ENCODE assay signal across 8 cellular contexts in the genomic region with DNA sequence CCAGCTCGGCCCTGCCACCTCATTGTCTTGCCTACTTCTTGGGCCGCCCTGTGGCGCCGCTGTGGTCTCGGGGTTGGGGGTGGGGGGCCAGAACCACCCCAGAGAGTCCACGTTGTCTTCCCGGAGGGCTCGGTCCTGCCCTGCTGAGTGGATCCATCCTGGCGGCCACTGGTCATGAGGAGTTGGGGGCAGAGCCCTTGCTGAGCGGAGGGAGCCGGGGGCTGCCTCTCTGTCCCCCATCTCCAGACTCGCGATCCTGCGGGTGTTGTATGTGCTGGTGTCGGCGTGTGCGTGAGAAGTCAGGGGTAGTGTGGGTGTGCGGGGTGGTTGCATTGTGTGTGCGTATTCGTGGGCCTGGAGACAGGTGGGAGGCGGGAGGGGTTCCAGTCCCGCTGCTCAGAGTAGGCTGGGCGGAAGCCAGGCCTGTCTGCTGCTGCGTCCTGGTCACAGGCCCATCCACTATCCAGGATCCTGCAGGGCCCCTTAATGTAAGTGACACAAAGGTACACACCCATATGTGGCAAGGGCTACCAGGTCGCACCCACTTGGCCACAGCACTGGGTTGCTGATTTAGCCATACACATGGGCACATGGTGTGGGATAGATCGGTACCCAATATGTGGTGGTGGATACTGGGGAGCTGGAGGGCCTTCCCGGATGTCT. TPM values are rescaled to one million over a fixed set of nuclear protein-coding genes. Genes with fewer than 3 reads are reported as not detected.
DNase-seq lines count a peak whose midpoint lies in the region; ATAC-seq and TF ChIP-seq lines count a peak whose summit lies in the region.

No MANE protein-coding gene starts in this region.

- H3K27ac ChIP-seq in lower lobe of right lung (peak overlapping the region; percentile 90), thyroid gland (peak overlapping the region; percentile 59 to 90 (median 85))

- H3K4me3 ChIP-seq in lower lobe of right lung (peak overlapping the region; percentile 70), thyroid gland (replicated peaks in 1 of 3) (peak overlapping the region in 2 of 3 donors; percentile 42 to 56)

- peak; percentile 39 for DNase-seq in activated CD8-positive, alpha-beta memory T cell treated with anti-CD3 and anti-CD28 coated beads, Interleukin-2, amount 10 ng/mL, durations not matched to agents 7 days and 5 days
- no peak for DNase-seq in activated CD8-positive, alpha-beta memory T cell treated with anti-CD3 and anti-CD28 coated beads for 24 hours
- DNase-seq in cerebellum (ENCODE audit: low spot score): peak; percentile 48
- DNase-seq in lower lobe of right lung: no peak
- peak in 1 of 2 donors; percentile 44 for DNase-seq in thyroid gland
- no peak for DNase-seq in central memory CD4-positive, alpha-beta T cell
- DNase-seq in MV-4-11 (lab: John Stamatoyannopoulos, UW): no peak
- no peak for DNase-seq in NCI-H2107 treated with DMSO at 0.1 percent for 48 hours (lab: John Stamatoyannopoulos, UW; ENCODE audit: unreplicated experiment)

- H3K27me3 ChIP-seq in lower lobe of right lung (ENCODE audit: low read depth) (no peaks in the 10 kb centered on the region), thyroid gland (no peaks in the 10 kb centered on the region)

- H3K9me3 ChIP-seq in lower lobe of right lung (no peaks in the 10 kb centered on the region), thyroid gland (no peaks in the 10 kb centered on the region)

- H3K4me1 ChIP-seq in lower lobe of right lung (peaks cover 17% of the 10 kb centered on the region), thyroid gland (peaks cover 10% of the 10 kb centered on the region in 2 donors)

- H3K36me3 Mint-ChIP-seq in activated CD8-positive, alpha-beta memory T cell treated with anti-CD3 and anti-CD28 coated beads, Interleukin-2, amount 10 ng/mL, durations not matched to agents 7 days and 5 days: peaks cover 12% of the 10 kb centered on the region

- peaks cover 36% of the 10 kb centered on the region for H3K4me1 Mint-ChIP-seq in activated CD8-positive, alpha-beta memory T cell treated with anti-CD3 and anti-CD28 coated beads, Interleukin-2, amount 10 ng/mL, durations not matched to agents 7 days and 5 days

- H3K4me3 Mint-ChIP-seq in activated CD8-positive, alpha-beta memory T cell treated with anti-CD3 and anti-CD28 coated beads, Interleukin-2, amount 10 ng/mL, durations not matched to agents 7 days and 5 days: peak overlapping the region; percentile 59

- H3K36me3 ChIP-seq in lower lobe of right lung (peaks cover 39% of the 10 kb centered on the region), thyroid gland (no peaks in the 10 kb centered on the region)

- CTCF ChIA-PET in activated CD8-positive, alpha-beta memory T cell treated with anti-CD3 and anti-CD28 coated beads, Interleukin-2, amount 10 ng/mL, durations not matched to agents 7 days and 5 days (lab: Charles Lee): interaction anchor here (0.9 to 2.5 kb wide), 5 partner anchors 9 to 87 kb away, joined by 3 to 6 read pairs (median 3); a partner anchor contains a TSS

- peak overlapping the region; percentile 75 for H3K27ac Mint-ChIP-seq in activated CD8-positive, alpha-beta memory T cell treated with anti-CD3 and anti-CD28 coated beads, Interleukin-2, amount 10 ng/mL, durations not matched to agents 7 days and 5 days

- TF ChIP-seq POLR2A in thyroid gland (IDR thresholded peaks at IDR 0.05): no peak

- H3K27me3 Mint-ChIP-seq in activated CD8-positive, alpha-beta memory T cell treated with anti-CD3 and anti-CD28 coated beads, Interleukin-2, amount 10 ng/mL, durations not matched to agents 7 days and 5 days: no peaks in the 10 kb centered on the region

- TF ChIP-seq CTCF in lower lobe of right lung (IDR thresholded peaks at IDR 0.05) (no peak), thyroid gland (IDR thresholded peaks at IDR 0.05) (no peak)

- H3K9me3 Mint-ChIP-seq in activated CD8-positive, alpha-beta memory T cell treated with anti-CD3 and anti-CD28 coated beads, Interleukin-2, amount 10 ng/mL, durations not matched to agents 7 days and 5 days (ENCODE audit: low read depth): no peaks in the 10 kb centered on the region

- ATAC-seq in activated CD8-positive, alpha-beta memory T cell treated with anti-CD3 and anti-CD28 coated beads, Interleukin-2, amount 10 ng/mL, durations not matched to agents 7 days and 5 days: no peak
- no peak for ATAC-seq in lower lobe of right lung

- intact Hi-C loops in lower lobe of right lung (cut with DNase I): no loop called here
- intact Hi-C loops in thyroid gland (cut with DNase I): no loop called here

- 69 to 80% methylated on average over 9 to 22 of the region's 27 CpGs for WGBS in thyroid gland, 2 donors

RNA-seq across cellular contexts. Expression of a gene that starts 30.7 kb away (rescaled TPM):
- 100 to 1,000 TPM; 164 to 262 TPM for total RNA-seq in activated CD8-positive, alpha-beta memory T cell treated with anti-CD3 and anti-CD28 coated beads, Interleukin-2, amount 10 ng/mL, durations not matched to agents 7 days and 5 days
- total RNA-seq in cerebellum (8.2 TPM), lower lobe of right lung (97.0 TPM), thyroid gland (10 to 100 TPM; 19.4 to 38.6 (median 27.5) TPM)

RNA-seq across cellular contexts. Expression of a gene that starts 33.6 kb away (rescaled TPM):
- 10 to 100 TPM; 65.9 to 72.7 TPM for total RNA-seq in activated CD8-positive, alpha-beta memory T cell treated with anti-CD3 and anti-CD28 coated beads, Interleukin-2, amount 10 ng/mL, durations not matched to agents 7 days and 5 days
- 23.0 TPM for total RNA-seq in cerebellum
- 42.9 TPM for total RNA-seq in lower lobe of right lung
- 10 to 100 TPM; 43.2 to 60.6 (median 51.8) TPM for total RNA-seq in thyroid gland

Comparison
In these comparisons a context has a peak if more than half of its experiments do, and no peak if none do; other contexts are left out.
1. DNase-seq: peak in activated CD8-positive, alpha-beta memory T cell treated with anti-CD3 and anti-CD28 coated beads, Interleukin-2, amount 10 ng/mL, durations not matched to agents 7 days and 5 days (single experiment) and cerebellum (single experiment); none in activated CD8-positive, alpha-beta memory T cell treated with anti-CD3 and anti-CD28 coated beads for 24 hours (single experiment), lower lobe of right lung (single experiment), central memory CD4-positive, alpha-beta T cell (single experiment), MV-4-11 (single experiment) and NCI-H2107 treated with DMSO at 0.1 percent for 48 hours (single experiment).